ENCODE assay signal across 21 cellular contexts in the genomic region with DNA sequence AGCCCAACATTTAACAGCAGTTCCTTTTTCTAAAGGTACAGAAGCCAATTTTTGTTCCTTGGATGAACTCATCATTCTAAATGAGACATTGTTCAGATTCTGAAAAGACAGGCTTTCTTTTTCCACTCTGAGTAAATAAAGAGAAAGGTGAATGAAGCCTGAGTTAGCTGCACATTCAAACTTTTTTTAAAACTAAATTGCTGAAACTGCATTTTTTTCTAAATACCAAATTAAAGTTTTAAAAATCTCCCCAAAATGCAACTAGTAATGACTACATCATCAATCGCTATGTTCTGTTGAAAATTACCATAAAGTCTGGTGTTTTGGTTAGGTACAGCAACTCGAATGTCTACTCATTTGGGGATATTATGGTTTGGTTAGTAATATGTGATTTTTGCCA.
"Had no signal": no experiment of that assay in that cellular context is flagged by ENCODE, and none has a peak within 500 bp of the region (broad histone marks: within the 10 kb centered on the region; RNA-seq: fewer than 3 reads in every experiment).

No MANE protein-coding gene starts in this region.

- H3K27ac ChIP-seq: left lung, lower lobe of right lung, right atrium auricular region, skin epidermis, tibial nerve, uterus had no signal

- H3K36me3 ChIP-seq: uterus had no signal

- H3K4me1 ChIP-seq: left lung, lower lobe of right lung, right atrium auricular region, tibial nerve, uterus had no signal

- ATAC-seq: left colon; left lung; lower lobe of right lung; naive thymus-derived CD8-positive, alpha-beta T cell; sciatic nerve; stimulated activated memory B cell treated with anti-CD40 and anti-IgM and Interleukin-4, amounts not matched to agents 10 μg/mL and 1 μg/mL and 100 μg/mL, for 72 hours; stimulated activated naive CD8-positive, alpha-beta T cell treated with anti-CD3 and anti-CD28 coated beads, Interleukin-15, amount 100 ng/mL, for 72 hours had no signal

- H3K4me3 ChIP-seq: left lung, lower lobe of right lung, right atrium auricular region, skin epidermis, tibial nerve, uterus had no signal

- H3K27me3 ChIP-seq: left lung, right atrium auricular region, tibial nerve, uterus had no signal

- H3K9me3 ChIP-seq: left lung, lower lobe of right lung, right atrium auricular region, tibial nerve, uterus had no signal

- DNase-seq: hypothalamus; immature natural killer cell; kidney; left colon; left lung; lower lobe of right lung; mammary epithelial cell; mesenchymal stem cell; naive thymus-derived CD8-positive, alpha-beta T cell; nucleus accumbens; stimulated activated CD4-positive, alpha-beta T cell treated with anti-CD3 and anti-CD28 coated beads, Interleukin-12 subunit alpha, Interleukin-12 subunit beta, amount 100 ng/mL, for 4 hours; stimulated activated CD4-positive, alpha-beta T cell treated with anti-CD3 and anti-CD28 coated beads, Interleukin-4, amount 100 ng/mL, for 24 hours; stimulated activated naive CD4-positive, alpha-beta T cell treated with Interleukin-2 at 50 U/mL for 16 hours; stimulated activated naive CD8-positive, alpha-beta T cell treated with anti-CD3 and anti-CD28 coated beads, Interleukin-15, amount 100 ng/mL, for 72 hours; substantia nigra; uterus had no signal

- FAIRE-seq: kidney had no signal
